ENCODE assay signal across 8 cellular contexts in the genomic region with DNA sequence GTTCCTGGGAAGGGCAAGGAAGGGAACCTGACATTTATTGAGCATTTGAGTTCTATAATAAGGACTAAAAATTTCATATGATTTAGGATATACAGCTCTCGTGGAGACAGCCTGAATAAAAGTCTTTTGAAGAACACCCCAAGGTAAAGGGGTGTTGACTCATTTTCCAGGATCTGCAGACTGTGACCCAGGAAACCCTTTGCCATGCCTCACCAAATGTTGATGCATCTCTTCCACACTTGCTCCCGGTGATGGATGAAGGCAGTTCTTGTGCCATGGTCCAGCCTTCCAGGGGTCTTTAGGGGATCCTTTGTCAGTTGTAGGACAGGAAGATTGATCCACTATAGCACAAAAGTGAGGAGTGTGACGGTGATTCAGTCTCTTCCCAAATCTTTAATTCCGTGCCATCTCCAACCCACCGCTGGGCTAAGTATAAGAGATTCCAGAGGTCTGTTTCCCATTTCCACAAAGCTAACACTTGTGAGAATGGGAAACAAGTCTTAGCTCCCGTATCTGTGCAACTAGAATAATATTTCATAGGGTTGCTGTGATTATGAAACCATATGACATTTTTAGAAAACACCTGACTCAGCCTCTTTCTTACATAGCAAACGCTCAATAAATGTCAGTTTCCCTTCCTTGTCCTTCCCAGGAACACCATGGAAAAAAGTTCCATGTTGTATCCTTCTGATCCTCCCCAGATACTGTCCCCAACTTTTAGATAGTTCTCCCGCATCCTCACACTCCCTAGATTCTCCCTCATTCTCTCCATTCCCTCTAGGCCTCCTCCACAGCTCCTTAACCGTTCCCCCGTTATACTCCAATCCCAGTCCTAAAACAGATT. TPM values are rescaled to one million over a fixed set of nuclear protein-coding genes. Genes with fewer than 3 reads are reported as not detected.
DNase-seq lines count a peak whose midpoint lies in the region; ATAC-seq and TF ChIP-seq lines count a peak whose summit lies in the region.

No MANE protein-coding gene starts in this region.

- H3K9me3 Mint-ChIP-seq in CD8-positive, alpha-beta memory T cell = no peaks in the 10 kb centered on the region
- H3K9me3 Mint-ChIP-seq in osteocyte (ENCODE audit: unreplicated experiment) = no peaks in the 10 kb centered on the region

- CTCF ChIA-PET in CD8-positive, alpha-beta memory T cell (lab: Charles Lee) = interaction anchor here (0.6 to 16.1 kb wide), 65 partner anchors 9 to 273 kb away, joined by 3 to 209 read pairs (median 4); a partner anchor contains a TSS

- no peak for ATAC-seq in GM21529 (IDR thresholded peaks at IDR 0.05; ENCODE audit: unreplicated experiment)

- TF ChIP-seq CTCF in osteocyte (IDR thresholded peaks at IDR 0.05) (no peak), GM20000 (IDR thresholded peaks at IDR 0.05; ENCODE audit: extremely low read depth, missing control alignments) (no peak)

- H3K36me3 ChIP-seq in CD8-positive, alpha-beta memory T cell (ENCODE audit: insufficient read depth, low read length) = peaks cover 15% of the 10 kb centered on the region
- H3K36me3 ChIP-seq in esophagus (ENCODE audit: control insufficient read depth in 2 of 2, insufficient read depth in 2 of 2, low read length in 1 of 2) = peaks cover 0 to 10% of the 10 kb centered on the region in 2 donors

- H3K4me1 ChIP-seq in CD8-positive, alpha-beta memory T cell (ENCODE audit: insufficient read depth, low read length) = peaks cover 31% of the 10 kb centered on the region
- peaks cover 0 to 6% of the 10 kb centered on the region in 2 donors for H3K4me1 ChIP-seq in esophagus (ENCODE audit: control insufficient read depth in 2 of 2, insufficient read depth in 2 of 2, low read length in 1 of 2)

- peaks cover 0 to 2% of the 10 kb centered on the region in 2 donors for H3K27me3 Mint-ChIP-seq in CD8-positive, alpha-beta memory T cell
- H3K27me3 Mint-ChIP-seq in osteocyte (ENCODE audit: unreplicated experiment) = no peaks in the 10 kb centered on the region

- peak overlapping the region; percentile 81 for H3K27ac ChIP-seq in CD8-positive, alpha-beta memory T cell (ENCODE audit: low read depth, low read length)
- peak overlapping the region; percentile 95 to 97 for H3K27ac ChIP-seq in esophagus (ENCODE audit: low read depth in 2 of 2, low read length in 1 of 2)

- 31 to 34% methylated on average over 10 of the region's 10 CpGs for WGBS in esophagus, 2 donors

- DNase-seq in CD8-positive, alpha-beta memory T cell = no peak
- DNase-seq in RKO (ENCODE audit: low spot score) (peak; percentile 64), osteocyte (ENCODE audit: extremely low spot score, unreplicated experiment) (no peak), GM20000 (ENCODE audit: low spot score) (no peak), globus pallidus (ENCODE audit: low spot score) (no peak), Kasumi-1 (lab: John Stamatoyannopoulos, UW) (no peak)

- H3K27me3 ChIP-seq in CD8-positive, alpha-beta memory T cell (ENCODE audit: insufficient read depth, low read length, poor library complexity, severe bottlenecking) = no peaks in the 10 kb centered on the region
- no peaks in the 10 kb centered on the region for H3K27me3 ChIP-seq in esophagus (ENCODE audit: control insufficient read depth in 1 of 2, insufficient read depth in 2 of 2, low read length in 2 of 2)

- H3K4me1 Mint-ChIP-seq in CD8-positive, alpha-beta memory T cell = peaks cover 37 to 45% (median 40%) of the 10 kb centered on the region in 3 donors
- H3K4me1 Mint-ChIP-seq in osteocyte (ENCODE audit: unreplicated experiment) = peaks cover 32% of the 10 kb centered on the region

- POLR2A ChIA-PET in CD8-positive, alpha-beta memory T cell (lab: Charles Lee) = interaction anchor here (0.6 to 2.4 kb wide), 15 partner anchors 13 to 242 kb away, joined by 3 to 13 read pairs (median 4); a partner anchor contains a TSS

- H3K9me3 ChIP-seq in CD8-positive, alpha-beta memory T cell (ENCODE audit: low read length) = no peaks in the 10 kb centered on the region
- H3K9me3 ChIP-seq in esophagus (ENCODE audit: control insufficient read depth in 2 of 2, insufficient read depth in 1 of 2, low read depth in 1 of 2, low read length in 1 of 2) = no peaks in the 10 kb centered on the region

- peaks cover 4 to 41% (median 9%) of the 10 kb centered on the region in 3 donors for H3K36me3 Mint-ChIP-seq in CD8-positive, alpha-beta memory T cell
- H3K36me3 Mint-ChIP-seq in osteocyte (ENCODE audit: unreplicated experiment) = peaks cover 6% of the 10 kb centered on the region

- peak overlapping the region; percentile 95 to 100 (median 98) for H3K4me3 Mint-ChIP-seq in CD8-positive, alpha-beta memory T cell
- peak overlapping the region; percentile 95 for H3K4me3 Mint-ChIP-seq in osteocyte (ENCODE audit: unreplicated experiment)

- H3K4me3 ChIP-seq in CD8-positive, alpha-beta memory T cell (ENCODE audit: low read length) = peak overlapping the region; percentile 99
- H3K4me3 ChIP-seq in esophagus (ENCODE audit: low read depth in 1 of 2, low read length in 2 of 2) = peak overlapping the region; percentile 70 to 81

- H3K27ac Mint-ChIP-seq in CD8-positive, alpha-beta memory T cell = peak overlapping the region; percentile 95 to 99 (median 96)
- peak overlapping the region; percentile 98 for H3K27ac Mint-ChIP-seq in osteocyte (ENCODE audit: unreplicated experiment)

RNA-seq across cellular contexts. Expression of a gene that starts 0.8 kb away (rescaled TPM):
- total RNA-seq in CD8-positive, alpha-beta memory T cell = 10 to 100 TPM; 77.9 to 79.7 TPM
- 38.9 TPM for polyA plus RNA-seq in CD8-positive, alpha-beta memory T cell
- 10 to 100 TPM; 31.4 to 41.2 TPM for polyA plus RNA-seq in esophagus
- total RNA-seq in osteocyte = 66.3 and 72.8 TPM in 2 replicates

RNA-seq across cellular contexts. Expression of a gene that starts 15.6 kb away (rescaled TPM):
- total RNA-seq in CD8-positive, alpha-beta memory T cell = not detected
- polyA plus RNA-seq in CD8-positive, alpha-beta memory T cell = not detected
- polyA plus RNA-seq in esophagus = not detected
- total RNA-seq in osteocyte = not detected in 2 replicates

RNA-seq across cellular contexts. Expression of a gene that starts 21.1 kb away (rescaled TPM):
- 10 to 100 TPM; 81.1 to 82.5 TPM for total RNA-seq in CD8-positive, alpha-beta memory T cell
- 67.9 TPM for polyA plus RNA-seq in CD8-positive, alpha-beta memory T cell
- 10 to 100 TPM; 41.8 to 75.0 TPM for polyA plus RNA-seq in esophagus
- total RNA-seq in osteocyte = 72.5 and 80.5 TPM in 2 replicates

RNA-seq across cellular contexts. Expression of a gene that starts 25.2 kb away (rescaled TPM):
- total RNA-seq in CD8-positive, alpha-beta memory T cell = 100 to 1,000 TPM; 380 to 385 TPM
- polyA plus RNA-seq in CD8-positive, alpha-beta memory T cell = 1,325 TPM
- 100 to 1,000 TPM; 612 to 762 TPM for polyA plus RNA-seq in esophagus
- total RNA-seq in osteocyte = 394 and 396 TPM in 2 replicates

RNA-seq across cellular contexts. Expression of a gene that starts 52.5 kb away (rescaled TPM):
- total RNA-seq in CD8-positive, alpha-beta memory T cell = 10 to 100 TPM; 58.4 to 63.4 TPM
- polyA plus RNA-seq in CD8-positive, alpha-beta memory T cell = not detected
- polyA plus RNA-seq in esophagus = 10 to 100 TPM; 43.8 to 66.1 TPM
- 7.6 and 8.6 TPM in 2 replicates for total RNA-seq in osteocyte
